In genomic region chr1:244173240-244173639, GRCh38 we compare ENCODE assay signal across 1 cellular context.
TF ChIP-seq lines count a peak whose summit lies in the region.

No MANE protein-coding gene starts in this region.

TF ChIP-seq in SK-N-SH treated with all-trans-retinoic acid at 6 μM for 48 hours, 23 proteins besides CTCF, POLR2A, EP300 and RAD21 (continued from another document):
- no peak for TF ChIP-seq GLIS3 (CRISPR knock-in tag; IDR thresholded peaks at IDR 0.05)
- TF ChIP-seq OSR1 (CRISPR knock-in tag; IDR thresholded peaks at IDR 0.05), result no peak
- TF ChIP-seq PPARA (CRISPR knock-in tag; IDR thresholded peaks at IDR 0.05; ENCODE audit: borderline replicate concordance), result no peak
- no peak for TF ChIP-seq CSRNP3 (CRISPR knock-in tag; IDR thresholded peaks at IDR 0.05)
- TF ChIP-seq ARNTL (CRISPR knock-in tag; IDR thresholded peaks at IDR 0.05; ENCODE audit: borderline replicate concordance, low read depth), result no peak
- no peak for TF ChIP-seq ISL1 (CRISPR knock-in tag; IDR thresholded peaks at IDR 0.05)
- TF ChIP-seq ZNF8 (CRISPR knock-in tag; IDR thresholded peaks at IDR 0.05), result no peak
- TF ChIP-seq, protein P1, sequence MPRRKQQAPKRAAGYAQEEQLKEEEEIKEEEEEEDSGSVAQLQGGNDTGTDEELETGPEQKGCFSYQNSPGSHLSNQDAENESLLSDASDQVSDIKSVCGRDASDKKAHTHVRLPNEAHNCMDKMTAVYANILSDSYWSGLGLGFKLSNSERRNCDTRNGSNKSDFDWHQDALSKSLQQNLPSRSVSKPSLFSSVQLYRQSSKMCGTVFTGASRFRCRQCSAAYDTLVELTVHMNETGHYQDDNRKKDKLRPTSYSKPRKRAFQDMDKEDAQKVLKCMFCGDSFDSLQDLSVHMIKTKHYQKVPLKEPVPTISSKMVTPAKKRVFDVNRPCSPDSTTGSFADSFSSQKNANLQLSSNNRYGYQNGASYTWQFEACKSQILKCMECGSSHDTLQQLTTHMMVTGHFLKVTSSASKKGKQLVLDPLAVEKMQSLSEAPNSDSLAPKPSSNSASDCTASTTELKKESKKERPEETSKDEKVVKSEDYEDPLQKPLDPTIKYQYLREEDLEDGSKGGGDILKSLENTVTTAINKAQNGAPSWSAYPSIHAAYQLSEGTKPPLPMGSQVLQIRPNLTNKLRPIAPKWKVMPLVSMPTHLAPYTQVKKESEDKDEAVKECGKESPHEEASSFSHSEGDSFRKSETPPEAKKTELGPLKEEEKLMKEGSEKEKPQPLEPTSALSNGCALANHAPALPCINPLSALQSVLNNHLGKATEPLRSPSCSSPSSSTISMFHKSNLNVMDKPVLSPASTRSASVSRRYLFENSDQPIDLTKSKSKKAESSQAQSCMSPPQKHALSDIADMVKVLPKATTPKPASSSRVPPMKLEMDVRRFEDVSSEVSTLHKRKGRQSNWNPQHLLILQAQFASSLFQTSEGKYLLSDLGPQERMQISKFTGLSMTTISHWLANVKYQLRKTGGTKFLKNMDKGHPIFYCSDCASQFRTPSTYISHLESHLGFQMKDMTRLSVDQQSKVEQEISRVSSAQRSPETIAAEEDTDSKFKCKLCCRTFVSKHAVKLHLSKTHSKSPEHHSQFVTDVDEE (CRISPR knock-in tag; IDR thresholded peaks at IDR 0.05), result no peak
- no peak for TF ChIP-seq SNAI2 (CRISPR knock-in tag; IDR thresholded peaks at IDR 0.05)
- no peak for TF ChIP-seq TCF4 (CRISPR knock-in tag; IDR thresholded peaks at IDR 0.05; ENCODE audit: borderline replicate concordance)
- TF ChIP-seq, protein P2, sequence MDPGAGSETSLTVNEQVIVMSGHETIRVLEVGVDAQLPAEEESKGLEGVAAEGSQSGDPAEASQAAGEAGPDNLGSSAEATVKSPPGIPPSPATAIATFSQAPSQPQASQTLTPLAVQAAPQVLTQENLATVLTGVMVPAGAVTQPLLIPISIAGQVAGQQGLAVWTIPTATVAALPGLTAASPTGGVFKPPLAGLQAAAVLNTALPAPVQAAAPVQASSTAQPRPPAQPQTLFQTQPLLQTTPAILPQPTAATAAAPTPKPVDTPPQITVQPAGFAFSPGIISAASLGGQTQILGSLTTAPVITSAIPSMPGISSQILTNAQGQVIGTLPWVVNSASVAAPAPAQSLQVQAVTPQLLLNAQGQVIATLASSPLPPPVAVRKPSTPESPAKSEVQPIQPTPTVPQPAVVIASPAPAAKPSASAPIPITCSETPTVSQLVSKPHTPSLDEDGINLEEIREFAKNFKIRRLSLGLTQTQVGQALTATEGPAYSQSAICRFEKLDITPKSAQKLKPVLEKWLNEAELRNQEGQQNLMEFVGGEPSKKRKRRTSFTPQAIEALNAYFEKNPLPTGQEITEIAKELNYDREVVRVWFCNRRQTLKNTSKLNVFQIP (CRISPR knock-in tag; IDR thresholded peaks at IDR 0.05; ENCODE audit: borderline replicate concordance, low read depth), result no peak
- no peak for TF ChIP-seq ZNF565 (CRISPR knock-in tag; conservative IDR thresholded peaks at IDR 0.05; ENCODE audit: low read depth)
- no peak for TF ChIP-seq ZFP30 (CRISPR knock-in tag; IDR thresholded peaks at IDR 0.05)
- TF ChIP-seq ZNF70 (CRISPR knock-in tag; IDR thresholded peaks at IDR 0.05), result no peak
- TF ChIP-seq CSDC2 (CRISPR knock-in tag; IDR thresholded peaks at IDR 0.05), result no peak
- TF ChIP-seq ESRRG (CRISPR knock-in tag; IDR thresholded peaks at IDR 0.05), result no peak
- TF ChIP-seq RARB (CRISPR knock-in tag; IDR thresholded peaks at IDR 0.05), result no peak
